In the genomic region with DNA sequence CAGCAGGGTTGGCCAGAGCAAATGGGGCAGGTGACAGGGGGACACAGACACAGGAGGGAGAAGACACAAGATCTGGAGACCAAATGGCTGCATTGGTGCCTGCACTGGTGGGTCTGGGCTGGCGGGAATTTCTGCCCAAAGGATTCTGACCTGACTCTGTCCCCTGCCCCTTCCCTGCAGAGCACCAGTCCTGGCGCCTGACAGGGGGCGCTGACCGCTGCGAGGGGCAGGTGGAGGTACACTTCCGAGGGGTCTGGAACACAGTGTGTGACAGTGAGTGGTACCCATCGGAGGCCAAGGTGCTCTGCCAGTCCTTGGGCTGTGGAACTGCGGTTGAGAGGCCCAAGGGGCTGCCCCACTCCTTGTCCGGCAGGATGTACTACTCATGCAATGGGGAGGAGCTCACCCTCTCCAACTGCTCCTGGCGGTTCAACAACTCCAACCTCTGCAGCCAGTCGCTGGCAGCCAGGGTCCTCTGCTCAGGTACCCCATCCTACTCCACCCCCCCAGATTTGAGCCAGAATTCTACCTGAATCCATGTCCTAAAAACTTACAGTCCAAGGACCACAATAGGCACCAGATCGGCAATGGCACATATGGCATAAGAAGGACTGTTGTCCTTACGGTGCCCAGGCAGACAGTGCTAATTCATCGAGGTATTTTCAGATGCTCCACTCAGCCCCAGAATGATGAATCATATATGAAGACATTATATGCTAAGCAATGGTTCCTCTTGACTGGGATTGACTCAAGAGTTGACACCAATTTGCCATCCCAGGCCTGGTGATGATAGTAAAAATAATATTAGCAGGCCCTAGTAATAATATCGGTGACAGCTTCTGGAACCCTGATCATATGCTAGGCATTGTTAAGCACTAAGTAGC, we compare ENCODE assay signal across 20 cellular contexts. TPM values are rescaled to one million over a fixed set of nuclear protein-coding genes. Genes with fewer than 3 reads are reported as not detected.
DNase-seq lines count a peak whose midpoint lies in the region; ATAC-seq and TF ChIP-seq lines count a peak whose summit lies in the region.
"Had no signal": no experiment of that assay in that cellular context is flagged by ENCODE, and none has a peak within 500 bp of the region (broad histone marks: within the 10 kb centered on the region; RNA-seq: fewer than 3 reads in every experiment).

No MANE protein-coding gene starts in this region.

- no peaks in the 10 kb centered on the region for H3K27me3 Mint-ChIP-seq in activated CD4-positive, alpha-beta T cell treated with anti-CD3 and anti-CD28 coated beads for 36 hours
- no peaks in the 10 kb centered on the region for H3K27me3 Mint-ChIP-seq in CD8-positive, alpha-beta memory T cell
- no peaks in the 10 kb centered on the region for H3K27me3 Mint-ChIP-seq in activated T-helper 1 cell treated with anti-CD3 and anti-CD28 coated beads, Interleukin-12 subunit alpha, Interleukin-12 subunit beta, Interleukin-2, Interleukin-4 antibody, amounts not matched to agents 30 ng/mL and 10 ng/mL and 1 ng/mL, durations not matched to agents 14 hours and 24 hours and 36 hours (ENCODE audit: insufficient read depth)
- no peaks in the 10 kb centered on the region for H3K27me3 Mint-ChIP-seq in naive thymus-derived CD8-positive, alpha-beta T cell
- peaks cover 97% of the 10 kb centered on the region for H3K27me3 Mint-ChIP-seq in H9 (ENCODE audit: low read depth)
- H3K27me3 Mint-ChIP-seq: activated CD8-positive, alpha-beta memory T cell treated with anti-CD3 and anti-CD28 coated beads, Interleukin-2, amount 10 ng/mL, durations not matched to agents 7 days and 5 days had no signal

- peaks cover 9% of the 10 kb centered on the region for H3K23me2 ChIP-seq in H9 (ENCODE audit: insufficient read length, low read depth, low read length, poor library complexity, severe bottlenecking)

- H3K27ac ChIP-seq in CD8-positive, alpha-beta memory T cell (ENCODE audit: low read depth, low read length), result no peak overlapping the region
- H3K27ac ChIP-seq in H9 (ENCODE audit: insufficient read length, low read depth, low read length), result no peak overlapping the region
- H3K27ac ChIP-seq: A549, body of pancreas, esophagus squamous epithelium, thoracic aorta had no signal

- H3K14ac ChIP-seq in H9 (ENCODE audit: insufficient read depth, low read length), result no peak overlapping the region

- no peak overlapping the region for H2BK15ac ChIP-seq in H9 (ENCODE audit: low read depth, low read length)

- H4K5ac ChIP-seq in H9 (ENCODE audit: insufficient read length, low read depth, low read length), result no peak overlapping the region

- intact Hi-C loops in activated CD4-positive, alpha-beta T cell treated with anti-CD3 and anti-CD28 coated beads for 36 hours (cut with DNase I, micrococcal nuclease), result no loop called here
- intact Hi-C loops in activated T-helper 1 cell treated with anti-CD3 and anti-CD28 coated beads, Interleukin-12 subunit alpha, Interleukin-12 subunit beta, Interleukin-2, Interleukin-4 antibody, amounts not matched to agents 30 ng/mL and 10 ng/mL and 1 ng/mL, durations not matched to agents 14 hours and 24 hours and 36 hours (cut with micrococcal nuclease), result no loop called here

- H3K9ac ChIP-seq in H9 (ENCODE audit: extremely low read depth, insufficient read length, low read length), result no peak overlapping the region

- peaks cover 47% of the 10 kb centered on the region for H3K36me3 ChIP-seq in CD8-positive, alpha-beta memory T cell (ENCODE audit: insufficient read depth, low read length)
- H3K36me3 ChIP-seq: BE2C, esophagus squamous epithelium, thoracic aorta had no signal

- no peak overlapping the region for H3K4ac ChIP-seq in H9 (ENCODE audit: low read depth, low read length)

- no peaks in the 10 kb centered on the region for H3K9me3 ChIP-seq in CD8-positive, alpha-beta memory T cell (ENCODE audit: low read length)
- H3K9me3 ChIP-seq in H9 (ENCODE audit: control insufficient read depth, low read depth, low read length), result no peaks in the 10 kb centered on the region
- H3K9me3 ChIP-seq: A549, BE2C, body of pancreas, esophagus squamous epithelium, thoracic aorta had no signal

- H2AFZ ChIP-seq in H9 (ENCODE audit: low read length), result no peak overlapping the region

- H2BK120ac ChIP-seq in H9 (ENCODE audit: low read depth, low read length, poor library complexity, severe bottlenecking), result no peak overlapping the region

- H3K9me3 Mint-ChIP-seq in activated CD4-positive, alpha-beta T cell treated with anti-CD3 and anti-CD28 coated beads for 36 hours (ENCODE audit: low read depth), result no peaks in the 10 kb centered on the region
- no peaks in the 10 kb centered on the region for H3K9me3 Mint-ChIP-seq in CD8-positive, alpha-beta memory T cell
- no peaks in the 10 kb centered on the region for H3K9me3 Mint-ChIP-seq in activated T-helper 1 cell treated with anti-CD3 and anti-CD28 coated beads, Interleukin-12 subunit alpha, Interleukin-12 subunit beta, Interleukin-2, Interleukin-4 antibody, amounts not matched to agents 30 ng/mL and 10 ng/mL and 1 ng/mL, durations not matched to agents 14 hours and 24 hours and 36 hours
- H3K9me3 Mint-ChIP-seq in naive thymus-derived CD8-positive, alpha-beta T cell, result no peaks in the 10 kb centered on the region
- no peaks in the 10 kb centered on the region for H3K9me3 Mint-ChIP-seq in H9

- WGBS in H9 (ENCODE audit: extremely low coverage, insufficient read length, low lambda C conversion rate), result no CpG with 5 or more reads among the region's 15 CpGs

- POLR2A ChIA-PET in activated CD4-positive, alpha-beta T cell treated with anti-CD3 and anti-CD28 coated beads for 36 hours (lab: Charles Lee), result interaction anchor here (1.7 kb wide), 1 partner anchor 23 kb away, joined by 6 read pairs; no protein-coding TSS in a partner anchor
- POLR2A ChIA-PET in CD8-positive, alpha-beta memory T cell (lab: Charles Lee), result interaction anchor here (0.8 kb wide), 1 partner anchor 24 kb away, joined by 3 read pairs; no protein-coding TSS in a partner anchor
- POLR2A ChIA-PET in naive thymus-derived CD8-positive, alpha-beta T cell (lab: Charles Lee), result interaction anchor here (1.1 to 1.8 kb wide), 4 partner anchors 13 to 51 kb away, joined by 3 to 7 read pairs (median 4); no protein-coding TSS in a partner anchor

- H3K18ac ChIP-seq in H9 (ENCODE audit: insufficient read length, low read depth, low read length), result no peak overlapping the region

- H3K27me3 ChIP-seq in CD8-positive, alpha-beta memory T cell (ENCODE audit: insufficient read depth, low read length, poor library complexity, severe bottlenecking), result no peaks in the 10 kb centered on the region
- H3K27me3 ChIP-seq in H9 (ENCODE audit: insufficient read depth, low read length), result peaks cover 50% of the 10 kb centered on the region; the same call in 1 of the 2 replicates
- H3K27me3 ChIP-seq: BE2C, body of pancreas had no signal

- CTCF ChIA-PET in activated CD4-positive, alpha-beta T cell treated with anti-CD3 and anti-CD28 coated beads for 36 hours (lab: Charles Lee), result interaction anchor here (2.5 kb wide), 1 partner anchor 39 kb away, joined by 14 read pairs; no protein-coding TSS in a partner anchor
- CTCF ChIA-PET in CD8-positive, alpha-beta memory T cell (lab: Charles Lee), result interaction anchor here (0.7 kb wide), 1 partner anchor 64 kb away, joined by 3 read pairs; no protein-coding TSS in a partner anchor

- H3K4me2 ChIP-seq in H9 (ENCODE audit: insufficient read depth, insufficient read length, low read length), result no peak overlapping the region
- H3K4me2 ChIP-seq: A549 had no signal

- no peak overlapping the region for H2BK12ac ChIP-seq in H9 (ENCODE audit: insufficient read length, low read depth, low read length)

- H3K4me1 Mint-ChIP-seq in activated CD4-positive, alpha-beta T cell treated with anti-CD3 and anti-CD28 coated beads for 36 hours, result peaks cover 68% of the 10 kb centered on the region
- H3K4me1 Mint-ChIP-seq in CD8-positive, alpha-beta memory T cell, result peaks cover 22 to 47% (median 28%) of the 10 kb centered on the region in 3 donors
- H3K4me1 Mint-ChIP-seq in activated T-helper 1 cell treated with anti-CD3 and anti-CD28 coated beads, Interleukin-12 subunit alpha, Interleukin-12 subunit beta, Interleukin-2, Interleukin-4 antibody, amounts not matched to agents 30 ng/mL and 10 ng/mL and 1 ng/mL, durations not matched to agents 14 hours and 24 hours and 36 hours (ENCODE audit: low read depth), result peaks cover 61% of the 10 kb centered on the region
- H3K4me1 Mint-ChIP-seq in naive thymus-derived CD8-positive, alpha-beta T cell, result peaks cover 32 to 79% (median 70%) of the 10 kb centered on the region in 4 donors
- H3K4me1 Mint-ChIP-seq in H9, result peaks cover 13 to 44% of the 10 kb centered on the region in 2 experiments

- H4K20me1 ChIP-seq in H9 (ENCODE audit: control insufficient read depth, insufficient read depth, insufficient read length), result peaks cover 2% of the 10 kb centered on the region

- no peak overlapping the region for H3K56ac ChIP-seq in H9 (ENCODE audit: insufficient read length, low read depth, low read length)

- no peak overlapping the region for H2BK20ac ChIP-seq in H9 (ENCODE audit: low read depth, low read length, poor library complexity, severe bottlenecking)

- no peak for TF ChIP-seq CTCF in H9 (conservative IDR thresholded peaks at IDR 0.05)

- peak overlapping the region; percentile 82 for H3K27ac Mint-ChIP-seq in activated CD4-positive, alpha-beta T cell treated with anti-CD3 and anti-CD28 coated beads for 36 hours
- peak overlapping the region in 6 of 8 donors; percentile 38 to 88 (median 74) for H3K27ac Mint-ChIP-seq in CD8-positive, alpha-beta memory T cell
- H3K27ac Mint-ChIP-seq in activated T-helper 1 cell treated with anti-CD3 and anti-CD28 coated beads, Interleukin-12 subunit alpha, Interleukin-12 subunit beta, Interleukin-2, Interleukin-4 antibody, amounts not matched to agents 30 ng/mL and 10 ng/mL and 1 ng/mL, durations not matched to agents 14 hours and 24 hours and 36 hours, result peak overlapping the region; percentile 55
- peak overlapping the region; percentile 51 to 90 (median 77) for H3K27ac Mint-ChIP-seq in naive thymus-derived CD8-positive, alpha-beta T cell
- no peak overlapping the region for H3K27ac Mint-ChIP-seq in H9
- H3K27ac Mint-ChIP-seq: activated CD8-positive, alpha-beta memory T cell treated with anti-CD3 and anti-CD28 coated beads, Interleukin-2, amount 10 ng/mL, durations not matched to agents 7 days and 5 days had no signal

- H4K91ac ChIP-seq in H9 (ENCODE audit: insufficient read length, low read depth, low read length), result no peak overlapping the region

- no peak overlapping the region for H3K4me3 Mint-ChIP-seq in activated CD4-positive, alpha-beta T cell treated with anti-CD3 and anti-CD28 coated beads for 36 hours
- H3K4me3 Mint-ChIP-seq in CD8-positive, alpha-beta memory T cell, result no peak overlapping the region
- H3K4me3 Mint-ChIP-seq in activated T-helper 1 cell treated with anti-CD3 and anti-CD28 coated beads, Interleukin-12 subunit alpha, Interleukin-12 subunit beta, Interleukin-2, Interleukin-4 antibody, amounts not matched to agents 30 ng/mL and 10 ng/mL and 1 ng/mL, durations not matched to agents 14 hours and 24 hours and 36 hours, result peak overlapping the region; percentile 61
- H3K4me3 Mint-ChIP-seq in naive thymus-derived CD8-positive, alpha-beta T cell, result peak overlapping the region in 4 of 10 donors; percentile 13 to 63 (median 40)
- no peak overlapping the region; a peak in 1 of 5 replicates for H3K4me3 Mint-ChIP-seq in H9
- H3K4me3 Mint-ChIP-seq: activated CD8-positive, alpha-beta memory T cell treated with anti-CD3 and anti-CD28 coated beads, Interleukin-2, amount 10 ng/mL, durations not matched to agents 7 days and 5 days had no signal

- H3K79me1 ChIP-seq in H9 (ENCODE audit: insufficient read depth, low read depth, low read length, poor library complexity, severe bottlenecking), result no peaks in the 10 kb centered on the region

- H3K23ac ChIP-seq in H9 (ENCODE audit: insufficient read length, low read depth, low read length), result no peak overlapping the region

- no peaks in the 10 kb centered on the region for H3K79me2 ChIP-seq in H9 (ENCODE audit: insufficient read depth, low read length)

- H3T11ph ChIP-seq in H9 (ENCODE audit: low read length), result no peak overlapping the region

- no peak overlapping the region for H2BK5ac ChIP-seq in H9 (ENCODE audit: insufficient read length, low read length)

- no peak overlapping the region for H3K4me3 ChIP-seq in CD8-positive, alpha-beta memory T cell (ENCODE audit: low read length)
- H3K4me3 ChIP-seq: A549, body of pancreas, esophagus squamous epithelium, K562, thoracic aorta had no signal

- peaks cover 85% of the 10 kb centered on the region for H3K36me3 Mint-ChIP-seq in activated CD4-positive, alpha-beta T cell treated with anti-CD3 and anti-CD28 coated beads for 36 hours (ENCODE audit: low read depth)
- H3K36me3 Mint-ChIP-seq in CD8-positive, alpha-beta memory T cell, result peaks cover 8 to 89% (median 19%) of the 10 kb centered on the region in 3 donors
- H3K36me3 Mint-ChIP-seq in activated T-helper 1 cell treated with anti-CD3 and anti-CD28 coated beads, Interleukin-12 subunit alpha, Interleukin-12 subunit beta, Interleukin-2, Interleukin-4 antibody, amounts not matched to agents 30 ng/mL and 10 ng/mL and 1 ng/mL, durations not matched to agents 14 hours and 24 hours and 36 hours (ENCODE audit: low read depth), result peaks cover 65% of the 10 kb centered on the region
- peaks cover 0 to 73% (median 11%) of the 10 kb centered on the region in 3 donors for H3K36me3 Mint-ChIP-seq in naive thymus-derived CD8-positive, alpha-beta T cell
- H3K36me3 Mint-ChIP-seq in H9 (ENCODE audit: insufficient read depth in 1 of 3, low read depth in 3 of 3), result no peaks in the 10 kb centered on the region

- H2AK5ac ChIP-seq in H9 (ENCODE audit: insufficient read length, low read length), result no peak overlapping the region

- no peak overlapping the region for H4K8ac ChIP-seq in H9 (replicated peaks; ENCODE audit: insufficient read length, low read depth, low read length)

- ATAC-seq in activated CD4-positive, alpha-beta T cell treated with anti-CD3 and anti-CD28 coated beads for 36 hours, result peak; percentile 31
- no peak for ATAC-seq in naive thymus-derived CD8-positive, alpha-beta T cell
- no peak for ATAC-seq in HG02798 (IDR thresholded peaks at IDR 0.05; ENCODE audit: poor library complexity, unreplicated experiment)
- no peak for ATAC-seq in GM18870 (IDR thresholded peaks at IDR 0.05; ENCODE audit: unreplicated experiment)
- ATAC-seq: activated CD8-positive, alpha-beta memory T cell treated with anti-CD3 and anti-CD28 coated beads, Interleukin-2, amount 10 ng/mL, durations not matched to agents 7 days and 5 days; body of pancreas; sciatic nerve had no signal

- peaks cover 36% of the 10 kb centered on the region for H3K4me1 ChIP-seq in CD8-positive, alpha-beta memory T cell (ENCODE audit: insufficient read depth, low read length)
- no peaks in the 10 kb centered on the region for H3K4me1 ChIP-seq in H9 (ENCODE audit: insufficient read depth, low read length)
- H3K4me1 ChIP-seq: BE2C had no signal

- DNase-seq in activated CD4-positive, alpha-beta T cell treated with anti-CD3 and anti-CD28 coated beads for 36 hours, result peak; percentile 24
- DNase-seq in activated CD4-positive, alpha-beta T cell treated with anti-CD3 and anti-CD28 coated beads for 4 hours, result no peak
- no peak for DNase-seq in CD8-positive, alpha-beta memory T cell
- no peak for DNase-seq in activated T-helper 1 cell treated with anti-CD3 and anti-CD28 coated beads, Interleukin-12 subunit alpha, Interleukin-12 subunit beta, Interleukin-2, Interleukin-4 antibody, amounts not matched to agents 30 ng/mL and 10 ng/mL and 1 ng/mL, durations not matched to agents 14 hours and 24 hours and 36 hours (ENCODE audit: low spot score)
- no peak for DNase-seq in naive thymus-derived CD8-positive, alpha-beta T cell
- DNase-seq in H9, result no peak
- DNase-seq: activated CD8-positive, alpha-beta memory T cell treated with anti-CD3 and anti-CD28 coated beads, Interleukin-2, amount 10 ng/mL, durations not matched to agents 7 days and 5 days; BE2C; body of pancreas; effector memory CD4-positive, alpha-beta T cell; esophagus squamous epithelium; NCI-H1694; SIG-M5 had no signal

RNA-seq across cellular contexts. Expression of a gene that starts 38.2 kb away (rescaled TPM):
- 100 to 1,000 TPM; 286 to 377 TPM for total RNA-seq in activated CD4-positive, alpha-beta T cell treated with anti-CD3 and anti-CD28 coated beads for 36 hours
- 100 to 1,000 TPM; 229 to 233 TPM for total RNA-seq in CD8-positive, alpha-beta memory T cell
- 156 TPM for polyA plus RNA-seq in CD8-positive, alpha-beta memory T cell
- total RNA-seq in activated T-helper 1 cell treated with anti-CD3 and anti-CD28 coated beads, Interleukin-12 subunit alpha, Interleukin-12 subunit beta, Interleukin-2, Interleukin-4 antibody, amounts not matched to agents 30 ng/mL and 10 ng/mL and 1 ng/mL, durations not matched to agents 14 hours and 24 hours and 36 hours, result 411 and 416 TPM in 2 replicates
- 100 to 1,000 TPM; 384 to 405 TPM for total RNA-seq in naive thymus-derived CD8-positive, alpha-beta T cell
- polyA plus RNA-seq in naive thymus-derived CD8-positive, alpha-beta T cell, result 100 to 1,000 TPM; 150 to 199 (median 153) TPM
- total RNA-seq in H9 (2021), result not detected in 2 replicates
- total RNA-seq: chondrocyte had no signal
- polyA plus RNA-seq: K562 had no signal

RNA-seq across cellular contexts. Expression of a gene that starts 57.7 kb away (rescaled TPM):
- total RNA-seq in activated CD4-positive, alpha-beta T cell treated with anti-CD3 and anti-CD28 coated beads for 36 hours, result 1 to 10 TPM; 7.0 to 9.6 TPM
- total RNA-seq in CD8-positive, alpha-beta memory T cell, result 1 to 10 TPM; 1.2 to 1.5 TPM
- not detected for polyA plus RNA-seq in CD8-positive, alpha-beta memory T cell
- total RNA-seq in activated T-helper 1 cell treated with anti-CD3 and anti-CD28 coated beads, Interleukin-12 subunit alpha, Interleukin-12 subunit beta, Interleukin-2, Interleukin-4 antibody, amounts not matched to agents 30 ng/mL and 10 ng/mL and 1 ng/mL, durations not matched to agents 14 hours and 24 hours and 36 hours, result 1.7 and 2.0 TPM in 2 replicates
- total RNA-seq in naive thymus-derived CD8-positive, alpha-beta T cell, result 10 to 100 TPM; 13.6 to 14.9 TPM
- 1 to 10 TPM in 2 of 3 donors, under 1 TPM in 1; 0.90 to 3.4 (median 1.0) TPM for polyA plus RNA-seq in naive thymus-derived CD8-positive, alpha-beta T cell
- total RNA-seq in H9 (2021), result 7.0 and 8.1 TPM in 2 replicates
- polyA plus RNA-seq: A549 had no signal

Comparison
In these comparisons a context has a peak if more than half of its experiments do, and no peak if none do; other contexts are left out.
1. H3K27ac Mint-ChIP-seq: peak in activated CD4-positive, alpha-beta T cell treated with anti-CD3 and anti-CD28 coated beads for 36 hours (single experiment), CD8-positive, alpha-beta memory T cell (6 of 8), activated T-helper 1 cell treated with anti-CD3 and anti-CD28 coated beads, Interleukin-12 subunit alpha, Interleukin-12 subunit beta, Interleukin-2, Interleukin-4 antibody, amounts not matched to agents 30 ng/mL and 10 ng/mL and 1 ng/mL, durations not matched to agents 14 hours and 24 hours and 36 hours (single experiment) and naive thymus-derived CD8-positive, alpha-beta T cell (10 of 10); none in H9 (0 of 3).
2. RNA of a gene that starts 38.2 kb away (total RNA-seq): 411 to 416 TPM in activated T-helper 1 cell treated with anti-CD3 and anti-CD28 coated beads, Interleukin-12 subunit alpha, Interleukin-12 subunit beta, Interleukin-2, Interleukin-4 antibody, amounts not matched to agents 30 ng/mL and 10 ng/mL and 1 ng/mL, durations not matched to agents 14 hours and 24 hours and 36 hours, 384 to 405 TPM in naive thymus-derived CD8-positive, alpha-beta T cell, 286 to 377 TPM in activated CD4-positive, alpha-beta T cell treated with anti-CD3 and anti-CD28 coated beads for 36 hours and 229 to 233 TPM in CD8-positive, alpha-beta memory T cell; not detected in H9; every median in the first group is over 100 times any median in the second.